In genomic region chr17:65035704-65036103, GRCh38 we compare ENCODE assay signal across 1 cellular context.
TF ChIP-seq lines count a peak whose summit lies in the region.

No MANE protein-coding gene starts in this region.

TF ChIP-seq in WTC11, 78 proteins besides CTCF, POLR2A, EP300 and RAD21 (continued from another document):
- TF ChIP-seq MAX (CRISPR knock-in tag; IDR thresholded peaks at IDR 0.05) (no peak), ZNF263 (CRISPR knock-in tag; IDR thresholded peaks at IDR 0.05; ENCODE audit: low read depth) (no peak), JAZF1 (CRISPR knock-in tag; IDR thresholded peaks at IDR 0.05) (no peak)
